8 cellular contexts compared by ENCODE assay signal in genomic region chr16:4315185-4316102, GRCh38. TPM values are rescaled to one million over a fixed set of nuclear protein-coding genes. Genes with fewer than 3 reads are reported as not detected.
DNase-seq lines count a peak whose midpoint lies in the region; ATAC-seq and TF ChIP-seq lines count a peak whose summit lies in the region.

Gene GLIS2 (plus strand): TSS chr16:4316067. CDS start chr16:4332281, 16,214 bp downstream.

- H3K36me3 Mint-ChIP-seq in T-cell, result no peaks in the 10 kb centered on the region

- H3K4me1 Mint-ChIP-seq in T-cell, result peaks cover 12 to 17% (median 16%) of the 10 kb centered on the region in 3 donors

- H3K4me3 ChIP-seq in duodenal mucosa (ENCODE audit: low read depth in 1 of 2, low read length in 2 of 2) (peak within 1 kb of the TSS; percentile 55 to 64), right lobe of liver (peak within 1 kb of the TSS; percentile 31 to 56 (median 49)), testis (peak within 1 kb of the TSS; percentile 60 to 69)

- H3K36me3 ChIP-seq in duodenal mucosa (ENCODE audit: control insufficient read depth in 1 of 2, insufficient read depth in 2 of 2, low read length in 2 of 2), result no peaks in the 10 kb centered on the region
- H3K36me3 ChIP-seq in right lobe of liver, result no peaks in the 10 kb centered on the region
- H3K36me3 ChIP-seq in testis (ENCODE audit: low read depth, missing control alignments), result no peaks in the 10 kb centered on the region

- POLR2A ChIA-PET in T-cell (lab: Charles Lee), result no interaction called here

- no peaks in the 10 kb centered on the region for H3K9me3 ChIP-seq in duodenal mucosa (ENCODE audit: control insufficient read depth in 1 of 2, low read length in 2 of 2)
- no peaks in the 10 kb centered on the region for H3K9me3 ChIP-seq in right lobe of liver
- H3K9me3 ChIP-seq in testis, result no peaks in the 10 kb centered on the region

- DNase-seq in DMS53 treated with DMSO at 0.1 percent for 48 hours (lab: John Stamatoyannopoulos, UW; ENCODE audit: unreplicated experiment) (peak; percentile 55), T-cell (peak in 2 of 34 experiments; percentile 9 to 16), right lobe of liver (no peak), testis (peak; percentile 52), MV-4-11 (lab: John Stamatoyannopoulos, UW) (no peak)
- DNase-seq in stimulated activated CD4-positive, alpha-beta T cell treated with anti-CD3 and anti-CD28 coated beads, Interleukin-4, amount 100 ng/mL, for 24 hours, result no peak

- TF ChIP-seq POLR2A in right lobe of liver (IDR thresholded peaks at IDR 0.05), result peak; percentile 40
- TF ChIP-seq POLR2A in testis (IDR thresholded peaks at IDR 0.05), result no peak

- H3K4me1 ChIP-seq in duodenal mucosa (ENCODE audit: control insufficient read depth in 1 of 2, insufficient read depth in 2 of 2, low read length in 2 of 2) (peaks cover 11 to 39% of the 10 kb centered on the region in 2 donors), right lobe of liver (peaks cover 0 to 35% (median 7%) of the 10 kb centered on the region in 4 donors), testis (peaks cover 32% of the 10 kb centered on the region)

- H3K27me3 Mint-ChIP-seq in T-cell, result peaks cover 10 to 13% of the 10 kb centered on the region in 2 donors

- CTCF ChIA-PET in T-cell (lab: Charles Lee), result interaction anchor here in 1 of 2 donors (0.7 kb wide), 1 partner anchor 167 kb away, joined by 4 read pairs; no protein-coding TSS in a partner anchor

- peak within 1 kb of the TSS; percentile 38 to 42 for H3K9ac ChIP-seq in duodenal mucosa (ENCODE audit: low read depth in 1 of 2, low read length in 2 of 2)

- peak within 1 kb of the TSS in 1 of 2 donors; percentile 75 for H3K27ac Mint-ChIP-seq in T-cell

- ATAC-seq in T-cell (replicated peaks in 1 of 4) (peak; percentile 39 to 46 (median 42)), right lobe of liver (peak; percentile 49 to 68 (median 56))

- H3K9me3 Mint-ChIP-seq in T-cell, result no peaks in the 10 kb centered on the region

- TF ChIP-seq CTCF in right lobe of liver (IDR thresholded peaks at IDR 0.05) (no peak), testis (IDR thresholded peaks at IDR 0.05) (no peak)

- peak within 1 kb of the TSS; percentile 63 for H3K27ac ChIP-seq in duodenal mucosa (ENCODE audit: low read depth, low read length)
- H3K27ac ChIP-seq in right lobe of liver, result peak within 1 kb of the TSS; percentile 43 to 47 (median 45)
- H3K27ac ChIP-seq in testis, result peak within 1 kb of the TSS; percentile 79 to 87

- H3K27me3 ChIP-seq in duodenal mucosa (ENCODE audit: control insufficient read depth in 1 of 2, insufficient read depth in 2 of 2, low read length in 2 of 2) (peaks cover 17 to 31% of the 10 kb centered on the region in 2 donors), right lobe of liver (no peaks in the 10 kb centered on the region), testis (no peaks in the 10 kb centered on the region)

- intact Hi-C loops in right lobe of liver (cut with DNase I), result no loop called here
- intact Hi-C loops in testis (cut with DNase I; ENCODE audit: low total_unique reads), result no loop called here

- TF ChIP-seq EP300 in Ishikawa (IDR thresholded peaks at IDR 0.05; ENCODE audit: borderline replicate concordance), result no peak

- peak within 1 kb of the TSS; percentile 79 to 89 (median 88) for H3K4me3 Mint-ChIP-seq in T-cell

- no peak for TF ChIP-seq RAD21 in Ishikawa (IDR thresholded peaks at IDR 0.05; ENCODE audit: low read depth)

- WGBS in right lobe of liver (ENCODE audit: insufficient coverage, low coverage, low lambda C conversion rate, missing lambda C conversion rate), result 0% methylated on average over 15 of the region's 114 CpGs
- WGBS in testis, 2 donors, result 0 to 2% methylated on average over 17 to 78 of the region's 114 CpGs

TF ChIP-seq in Ishikawa, 13 proteins besides CTCF, POLR2A, EP300 and RAD21:
- no peak for TF ChIP-seq TAF1 (IDR thresholded peaks at IDR 0.05; ENCODE audit: low read depth)
- no peak for TF ChIP-seq YY1 (IDR thresholded peaks at IDR 0.05; ENCODE audit: low read depth)
- TF ChIP-seq CREB1 (IDR thresholded peaks at IDR 0.05; ENCODE audit: low read depth), result no peak
- TF ChIP-seq, protein P1, sequence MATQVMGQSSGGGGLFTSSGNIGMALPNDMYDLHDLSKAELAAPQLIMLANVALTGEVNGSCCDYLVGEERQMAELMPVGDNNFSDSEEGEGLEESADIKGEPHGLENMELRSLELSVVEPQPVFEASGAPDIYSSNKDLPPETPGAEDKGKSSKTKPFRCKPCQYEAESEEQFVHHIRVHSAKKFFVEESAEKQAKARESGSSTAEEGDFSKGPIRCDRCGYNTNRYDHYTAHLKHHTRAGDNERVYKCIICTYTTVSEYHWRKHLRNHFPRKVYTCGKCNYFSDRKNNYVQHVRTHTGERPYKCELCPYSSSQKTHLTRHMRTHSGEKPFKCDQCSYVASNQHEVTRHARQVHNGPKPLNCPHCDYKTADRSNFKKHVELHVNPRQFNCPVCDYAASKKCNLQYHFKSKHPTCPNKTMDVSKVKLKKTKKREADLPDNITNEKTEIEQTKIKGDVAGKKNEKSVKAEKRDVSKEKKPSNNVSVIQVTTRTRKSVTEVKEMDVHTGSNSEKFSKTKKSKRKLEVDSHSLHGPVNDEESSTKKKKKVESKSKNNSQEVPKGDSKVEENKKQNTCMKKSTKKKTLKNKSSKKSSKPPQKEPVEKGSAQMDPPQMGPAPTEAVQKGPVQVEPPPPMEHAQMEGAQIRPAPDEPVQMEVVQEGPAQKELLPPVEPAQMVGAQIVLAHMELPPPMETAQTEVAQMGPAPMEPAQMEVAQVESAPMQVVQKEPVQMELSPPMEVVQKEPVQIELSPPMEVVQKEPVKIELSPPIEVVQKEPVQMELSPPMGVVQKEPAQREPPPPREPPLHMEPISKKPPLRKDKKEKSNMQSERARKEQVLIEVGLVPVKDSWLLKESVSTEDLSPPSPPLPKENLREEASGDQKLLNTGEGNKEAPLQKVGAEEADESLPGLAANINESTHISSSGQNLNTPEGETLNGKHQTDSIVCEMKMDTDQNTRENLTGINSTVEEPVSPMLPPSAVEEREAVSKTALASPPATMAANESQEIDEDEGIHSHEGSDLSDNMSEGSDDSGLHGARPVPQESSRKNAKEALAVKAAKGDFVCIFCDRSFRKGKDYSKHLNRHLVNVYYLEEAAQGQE (IDR thresholded peaks at IDR 0.05; ENCODE audit: low read depth), result no peak
- TF ChIP-seq EGR1 (IDR thresholded peaks at IDR 0.05), result no peak
- TF ChIP-seq, protein P2, sequence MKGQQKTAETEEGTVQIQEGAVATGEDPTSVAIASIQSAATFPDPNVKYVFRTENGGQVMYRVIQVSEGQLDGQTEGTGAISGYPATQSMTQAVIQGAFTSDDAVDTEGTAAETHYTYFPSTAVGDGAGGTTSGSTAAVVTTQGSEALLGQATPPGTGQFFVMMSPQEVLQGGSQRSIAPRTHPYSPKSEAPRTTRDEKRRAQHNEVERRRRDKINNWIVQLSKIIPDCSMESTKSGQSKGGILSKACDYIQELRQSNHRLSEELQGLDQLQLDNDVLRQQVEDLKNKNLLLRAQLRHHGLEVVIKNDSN (IDR thresholded peaks at IDR 0.05), result no peak
- TF ChIP-seq TCF12 (IDR thresholded peaks at IDR 0.05; ENCODE audit: low read depth), result peak; percentile 26; the same call in 1 of the 2 replicates
- TF ChIP-seq TEAD4 (IDR thresholded peaks at IDR 0.05), result no peak
- peak; percentile 65; the same call in 1 of the 2 replicates for TF ChIP-seq ZBTB7A (IDR thresholded peaks at IDR 0.05; ENCODE audit: low read depth)
- 0 out of 2 replicates have a peak, but pooled peaks have one; percentile 4 for TF ChIP-seq NFIC (IDR thresholded peaks at IDR 0.05)
- no peak for TF ChIP-seq FOXM1 (IDR thresholded peaks at IDR 0.05; ENCODE audit: borderline replicate concordance, low read depth)
- TF ChIP-seq MAX (IDR thresholded peaks at IDR 0.05), result 0 out of 2 replicates have a peak, but pooled peaks have one; percentile 4
- TF ChIP-seq CEBPB (IDR thresholded peaks at IDR 0.05), result no peak

RNA-seq across cellular contexts. Expression of gene GLIS2, which starts in this region (rescaled TPM):
- under 1 TPM in 3 of 5 donors, not detected in 2; 0.18 to 0.20 (median 0.19) TPM for total RNA-seq in T-cell
- total RNA-seq in right lobe of liver, result 1 to 10 TPM in 5 of 6 experiments, under 1 TPM in 1; 0.79 to 2.6 (median 1.4) TPM
- total RNA-seq in testis, result 1 to 10 TPM; 4.8 to 6.7 TPM
- 15.0 TPM for polyA plus RNA-seq in testis (ENCODE audit: insufficient read depth, low read depth, low replicate concordance)

Comparison
In these comparisons a context has a peak if more than half of its experiments do, and no peak if none do; other contexts are left out.
1. Peak in ATAC-seq in T-cell; RNA of the gene not detected or under 1 TPM.
2. DNase-seq: peak in DMS53 treated with DMSO at 0.1 percent for 48 hours (single experiment) and testis (single experiment); none in right lobe of liver (0 of 3), MV-4-11 (single experiment) and stimulated activated CD4-positive, alpha-beta T cell treated with anti-CD3 and anti-CD28 coated beads, Interleukin-4, amount 100 ng/mL, for 24 hours (single experiment).
3. Peak in every context shown above with its lines, with median percentiles within 50 percentile points of each other: H3K27ac ChIP-seq and H3K4me3 ChIP-seq.